Comparison of ENCODE assay signal across 20 cellular contexts in genomic region chr2:234669001-234669400, GRCh38.
DNase-seq lines count a peak whose midpoint lies in the region; ATAC-seq, FAIRE-seq and TF ChIP-seq lines count a peak whose summit lies in the region.
"Had no signal": no experiment of that assay in that cellular context is flagged by ENCODE, and none has a peak within 500 bp of the region (broad histone marks: within the 10 kb centered on the region; RNA-seq: fewer than 3 reads in every experiment).

No MANE protein-coding gene starts in this region.

- H4K5ac ChIP-seq in mesendoderm (ENCODE audit: low read length): peak overlapping the region; percentile 33

- CTCF ChIA-PET in HepG2 (lab: Yijun Ruan, JAX; ENCODE audit: low intra/inter-chr PET ratio, low total read pairs): no interaction called here

- no peaks in the 10 kb centered on the region for H3K79me1 ChIP-seq in mesendoderm (ENCODE audit: low read length)

- no TSS peak for BruUV-seq in HepG2 (replicated peaks; lab: Mats Ljungman, UMichigan)

- H3K79me2 ChIP-seq in HepG2 (ENCODE audit: insufficient read depth, low read length): no peaks in the 10 kb centered on the region
- no peaks in the 10 kb centered on the region for H3K79me2 ChIP-seq in mesendoderm (ENCODE audit: control insufficient read depth, insufficient read depth, low read length)

- H3K4me2 ChIP-seq in HepG2 (ENCODE audit: low read depth, low read length) (no peak overlapping the region), mesendoderm (ENCODE audit: low read length) (no peak overlapping the region)
- H3K4me2 ChIP-seq: BLaER1 had no signal

- peaks cover 14% of the 10 kb centered on the region for H3K4me1 Mint-ChIP-seq in endodermal cell
- H3K4me1 Mint-ChIP-seq: CD14-positive monocyte; CD4-positive, alpha-beta memory T cell; IgD-negative memory B cell had no signal

- in situ Hi-C loops in HepG2 (cut with HindIII; ENCODE audit: extremely low pct_ligation_motif_present, low pct_unique_long_range_greater_than_20kb): loop anchor here (5.0 kb wide), 1 partner anchor 47 kb away; no protein-coding TSS in a partner anchor

- TF ChIP-seq POLR2A in HepG2 (IDR thresholded peaks at IDR 0.05; ENCODE audit: insufficient read depth in 1 of 2, low read depth in 2 of 2, low read length in 2 of 2) (no peak), right lobe of liver (IDR thresholded peaks at IDR 0.05) (no peak)

- no peak overlapping the region for H2BK120ac ChIP-seq in mesendoderm (ENCODE audit: low read depth, low read length)

- peaks cover 33% of the 10 kb centered on the region for H3K4me1 ChIP-seq in HepG2 (ENCODE audit: insufficient read depth, low read length)
- peaks cover 0 to 20% (median 0%) of the 10 kb centered on the region in 4 donors for H3K4me1 ChIP-seq in right lobe of liver
- H3K4me1 ChIP-seq in endodermal cell (ENCODE audit: control insufficient read depth, insufficient read depth, low read length): peaks cover 14% of the 10 kb centered on the region
- peaks cover 2% of the 10 kb centered on the region for H3K4me1 ChIP-seq in mesendoderm (ENCODE audit: control insufficient read depth, low read depth, low read length)
- H3K4me1 ChIP-seq: BLaER1 had no signal

- intact Hi-C loops in HepG2 (cut with micrococcal nuclease; ENCODE audit: unreplicated experiment) (no loop called here), right lobe of liver (cut with DNase I) (no loop called here), dorsolateral prefrontal cortex (cut with DNase I) (no loop called here)

- no peaks in the 10 kb centered on the region for H3K36me3 Mint-ChIP-seq in endodermal cell (ENCODE audit: low read depth)
- H3K36me3 Mint-ChIP-seq: CD14-positive monocyte; CD4-positive, alpha-beta memory T cell; IgD-negative memory B cell had no signal

- no peak overlapping the region for H3K4ac ChIP-seq in mesendoderm (ENCODE audit: low read depth, low read length)

- peaks cover 5% of the 10 kb centered on the region for H3K9me3 ChIP-seq in HepG2 (ENCODE audit: low read length)
- H3K9me3 ChIP-seq in right lobe of liver: no peaks in the 10 kb centered on the region
- peaks cover 47% of the 10 kb centered on the region for H3K9me3 ChIP-seq in endodermal cell (ENCODE audit: control insufficient read depth, low read length)

- no peak overlapping the region for H2BK5ac ChIP-seq in mesendoderm (ENCODE audit: low read length)

- no peaks in the 10 kb centered on the region for H4K20me1 ChIP-seq in HepG2 (ENCODE audit: insufficient read depth, low read length)
- H4K20me1 ChIP-seq: BLaER1 had no signal

- FAIRE-seq in HepG2 (lab: Jason Lieb, UNC): no peak
- FAIRE-seq: GM12878, H54 had no signal

- no peak overlapping the region for H3K27ac ChIP-seq in HepG2 (ENCODE audit: extremely low read length, insufficient read depth, low read length)
- no peak overlapping the region for H3K27ac ChIP-seq in right lobe of liver
- H3K27ac ChIP-seq in endodermal cell (ENCODE audit: low read depth, low read length): no peak overlapping the region
- no peak overlapping the region for H3K27ac ChIP-seq in mesendoderm (ENCODE audit: low read depth, low read length)
- H3K27ac ChIP-seq in dorsolateral prefrontal cortex: peak overlapping the region in 1 of 59 donors; percentile 26
- H3K27ac ChIP-seq: BLaER1, GM23248, HL-60 had no signal

- H3K27me3 ChIP-seq in HepG2 (ENCODE audit: control insufficient read depth in 1 of 2, insufficient read depth in 2 of 2, low read length in 2 of 2) (no peaks in the 10 kb centered on the region), right lobe of liver (no peaks in the 10 kb centered on the region), endodermal cell (ENCODE audit: control insufficient read depth, insufficient read depth, low read length, poor library complexity, severe bottlenecking) (no peaks in the 10 kb centered on the region), mesendoderm (ENCODE audit: insufficient read depth, low read length, poor library complexity) (no peaks in the 10 kb centered on the region), dorsolateral prefrontal cortex (peaks cover 0 to 13% (median 0%) of the 10 kb centered on the region in 45 donors)
- H3K27me3 ChIP-seq: BLaER1 had no signal

- no peak overlapping the region for H3K9ac ChIP-seq in HepG2 (ENCODE audit: insufficient read depth, low read depth, low read length)
- no peak overlapping the region for H3K9ac ChIP-seq in endodermal cell (ENCODE audit: extremely low read depth, low read length, poor library complexity, severe bottlenecking)
- no peak overlapping the region for H3K9ac ChIP-seq in mesendoderm (ENCODE audit: low read length)
- H3K9ac ChIP-seq: BLaER1, GM23248 had no signal

- TF ChIP-seq EP300 in HepG2 (IDR thresholded peaks at IDR 0.05; ENCODE audit: low read depth in 2 of 2, low read length in 2 of 2) (no peak), HepG2 (CRISPR knock-in tag; IDR thresholded peaks at IDR 0.05; ENCODE audit: borderline replicate concordance) (no peak)

- H2AFZ ChIP-seq in HepG2 (ENCODE audit: low read length): no peak overlapping the region
- H2AFZ ChIP-seq: GM23248 had no signal

- no peak overlapping the region for H3K56ac ChIP-seq in mesendoderm (ENCODE audit: low read length)

- peaks cover 39% of the 10 kb centered on the region for H3K9me3 Mint-ChIP-seq in endodermal cell

- H3K27ac Mint-ChIP-seq in endodermal cell: no peak overlapping the region
- H3K27ac Mint-ChIP-seq: CD14-positive monocyte; CD4-positive, alpha-beta memory T cell; IgD-negative memory B cell had no signal

- H3K36me3 ChIP-seq in HepG2 (replicated peaks in 1 of 2; ENCODE audit: control insufficient read depth in 1 of 2, insufficient read depth in 2 of 2, low read length in 2 of 2) (no peaks in the 10 kb centered on the region), right lobe of liver (no peaks in the 10 kb centered on the region), endodermal cell (ENCODE audit: control insufficient read depth, insufficient read depth, low read length) (no peaks in the 10 kb centered on the region), mesendoderm (ENCODE audit: control insufficient read depth, insufficient read depth, low read length) (no peaks in the 10 kb centered on the region)
- H3K36me3 ChIP-seq: BLaER1 had no signal

- no peak overlapping the region for H2AK5ac ChIP-seq in mesendoderm (ENCODE audit: low read length)

- no peak for TF ChIP-seq RAD21 in HepG2 (CRISPR knock-in tag; IDR thresholded peaks at IDR 0.05)

- no peak overlapping the region for H2BK15ac ChIP-seq in mesendoderm (replicated peaks; ENCODE audit: low read depth)

- H3K23ac ChIP-seq in mesendoderm (ENCODE audit: low read length): no peak overlapping the region

- no peak overlapping the region for H3K4me3 Mint-ChIP-seq in endodermal cell
- H3K4me3 Mint-ChIP-seq: CD14-positive monocyte; CD4-positive, alpha-beta memory T cell; IgD-negative memory B cell had no signal

- POLR2A ChIA-PET in HepG2 (lab: Yijun Ruan, JAX): interaction anchor here (1.0 kb wide), 4 partner anchors 9 to 213 kb away, joined by 3 to 5 read pairs (median 4); no protein-coding TSS in a partner anchor

- peaks cover 2% of the 10 kb centered on the region for H3K27me3 Mint-ChIP-seq in endodermal cell (ENCODE audit: insufficient read depth)

- TF ChIP-seq CTCF in HepG2 (CRISPR knock-in tag; IDR thresholded peaks at IDR 0.05) (no peak), right lobe of liver (IDR thresholded peaks at IDR 0.05) (no peak), endodermal cell (conservative IDR thresholded peaks at IDR 0.05) (no peak), dorsolateral prefrontal cortex (IDR thresholded peaks at IDR 0.05 in 54 of 56, conservative IDR thresholded peaks at IDR 0.05 in 2 of 56; ENCODE audit: low read depth in 1 of 56, partially characterized antibody in 56 of 56) (no peak)

- 97% methylated on average over 2 of the region's 2 CpGs for WGBS in HepG2 (ENCODE audit: low lambda C conversion rate)
- WGBS in right lobe of liver (ENCODE audit: insufficient coverage, low coverage, low lambda C conversion rate, missing lambda C conversion rate): 78% methylated on average over 2 of the region's 2 CpGs
- WGBS in endodermal cell (ENCODE audit: insufficient coverage in 1 of 2, insufficient read length in 1 of 2), 2 experiments: 100% methylated on average over 2 of the region's 2 CpGs; no CpG with 5 or more reads in 1 of the 2 experiments
- WGBS in mesendoderm (ENCODE audit: extremely low coverage, insufficient coverage, low lambda C conversion rate): no CpG with 5 or more reads among the region's 2 CpGs

- H3K4me3 ChIP-seq in HepG2 (replicated peaks in 1 of 3; ENCODE audit: insufficient read depth in 1 of 3, low read depth in 2 of 3, low read length in 3 of 3) (no peak overlapping the region), right lobe of liver (no peak overlapping the region), endodermal cell (ENCODE audit: low read length) (no peak overlapping the region), mesendoderm (ENCODE audit: low read length) (no peak overlapping the region), dorsolateral prefrontal cortex (no peak overlapping the region)
- H3K4me3 ChIP-seq: BLaER1, GM12878, GM23248 had no signal

- peak overlapping the region; percentile 2 for H3K18ac ChIP-seq in mesendoderm (ENCODE audit: low read length)

- no peak for ATAC-seq in HepG2
- no peak for ATAC-seq in right lobe of liver
- no peak for ATAC-seq in HG02840 (IDR thresholded peaks at IDR 0.05; ENCODE audit: low FRiP score, unreplicated experiment)
- ATAC-seq: GM12878 had no signal

- DNase-seq in HepG2 (ENCODE audit: low spot score) (no peak), right lobe of liver (no peak), endodermal cell (peak; percentile 3), mesendoderm (no peak), dorsolateral prefrontal cortex (no peak)
- no peak for DNase-seq in activated T-cell treated with anti-CD3 and anti-CD28 coated beads, Interleukin-2, amount 50 U/mL, for 48 hours
- DNase-seq: 8988T; CD4-positive, alpha-beta memory T cell; DMS153; DMS79; GF-D8; GM23248; HCEC 1CT had no signal

- H4K8ac ChIP-seq in mesendoderm (ENCODE audit: low read depth, low read length): no peak overlapping the region

TF ChIP-seq in HepG2, 621 proteins besides CTCF, POLR2A, EP300 and RAD21 (continues in another document):
- TF ChIP-seq ZSCAN25 (CRISPR knock-in tag; IDR thresholded peaks at IDR 0.05): 0 out of 2 replicates have a peak, but pooled peaks have one; percentile 22
